In the genomic region with DNA sequence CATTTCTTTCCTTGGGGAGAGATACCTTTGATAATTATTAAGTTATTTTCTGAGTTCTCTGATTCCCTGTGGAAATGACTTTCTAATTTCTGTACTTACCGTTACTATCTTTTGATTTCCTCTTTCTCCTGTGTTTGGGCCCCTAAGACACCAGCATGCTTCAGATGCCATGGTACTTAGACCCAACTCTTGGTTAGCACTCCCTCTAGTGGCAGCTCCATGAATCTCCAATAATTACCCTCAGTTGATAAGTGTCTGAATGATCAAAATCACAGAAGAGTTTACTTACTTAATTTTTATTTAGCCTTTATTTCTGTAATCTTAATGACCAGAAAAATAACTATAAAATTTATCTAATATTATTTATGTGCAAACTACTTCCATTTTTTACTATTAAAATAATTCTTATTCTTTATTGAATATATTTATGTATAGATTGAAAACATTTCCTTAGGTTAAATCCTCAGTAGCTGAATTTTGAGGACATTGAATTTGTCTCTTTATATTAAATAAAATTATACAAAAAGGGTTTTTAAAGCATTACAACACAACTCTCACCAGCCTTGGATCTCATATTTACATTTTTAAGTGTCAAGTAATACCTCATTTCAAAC, we compare ENCODE assay signal across 8 cellular contexts.
DNase-seq lines count a peak whose midpoint lies in the region; ATAC-seq, FAIRE-seq and TF ChIP-seq lines count a peak whose summit lies in the region.

No MANE protein-coding gene starts in this region.

- H3K4me3 ChIP-seq in BJ (ENCODE audit: low read depth, low read length) (no peak overlapping the region), fibroblast of mammary gland (ENCODE audit: control insufficient read depth, low read depth, low read length) (no peak overlapping the region), osteoblast (ENCODE audit: insufficient read depth, low read length) (no peak overlapping the region)

- TF ChIP-seq CTCF in BJ (IDR thresholded peaks at IDR 0.05; ENCODE audit: insufficient read depth, low read depth, low read length) (peak; percentile 70), fibroblast of mammary gland (conservative IDR thresholded peaks at IDR 0.05; ENCODE audit: control insufficient read depth, insufficient read depth, low read depth, low read length) (peak; percentile 68), osteoblast (IDR thresholded peaks at IDR 0.05; ENCODE audit: extremely low read depth, low read depth, low read length) (peak; percentile 92)

- H2AFZ ChIP-seq in osteoblast (ENCODE audit: low read length), result no peak overlapping the region

- H3K9me3 ChIP-seq in osteoblast (ENCODE audit: low read depth, low read length), result no peaks in the 10 kb centered on the region

- POLR2A ChIA-PET in BJ (lab: Charles Lee), result no interaction called here

- no peaks in the 10 kb centered on the region for H3K79me2 ChIP-seq in osteoblast (ENCODE audit: insufficient read depth, low read length)

- no peak for TF ChIP-seq POLR2A in GM12891 (IDR thresholded peaks at IDR 0.05; ENCODE audit: low read depth, low read length)

- H3K4me1 ChIP-seq in osteoblast (ENCODE audit: insufficient read depth, low read length), result no peaks in the 10 kb centered on the region

- H3K36me3 ChIP-seq in BJ (ENCODE audit: control insufficient read depth, insufficient read depth, low read length) (no peaks in the 10 kb centered on the region), osteoblast (ENCODE audit: insufficient read depth, low read length) (no peaks in the 10 kb centered on the region)

- no peak for FAIRE-seq in GM12891 (lab: Jason Lieb, UNC)

- no peaks in the 10 kb centered on the region for H4K20me1 ChIP-seq in osteoblast (ENCODE audit: insufficient read depth, low read length)

- H3K4me2 ChIP-seq in osteoblast (ENCODE audit: insufficient read depth, low read length), result no peak overlapping the region

- CTCF ChIA-PET in BJ (lab: Yijun Ruan, JAX), result interaction anchor here (0.7 to 3.2 kb wide), 11 partner anchors 18 to 459 kb away, joined by 3 to 11 read pairs (median 3); no protein-coding TSS in a partner anchor

- H3K27me3 ChIP-seq in BJ (ENCODE audit: control insufficient read depth, insufficient read depth, low read length) (no peaks in the 10 kb centered on the region), osteoblast (ENCODE audit: insufficient read depth, low read length) (peaks cover 5% of the 10 kb centered on the region)

- peak; percentile 93 for ATAC-seq in HG02623 (IDR thresholded peaks at IDR 0.05; ENCODE audit: unreplicated experiment)

- H3K27ac ChIP-seq in osteoblast (ENCODE audit: low read depth, low read length), result no peak overlapping the region

- DNase-seq in BJ (ENCODE audit: low read depth) (no peak), GM12891 (ENCODE audit: insufficient read length, low spot score) (peak; percentile 28), NAMALWA (ENCODE audit: low spot score) (peak; percentile 67), SW480 (ENCODE audit: low spot score) (peak; percentile 49), fibroblast of mammary gland (ENCODE audit: low read depth) (peak; percentile 47), osteoblast (ENCODE audit: insufficient read length, low spot score, missing footprints) (peak; percentile 49), islet precursor cell (no peak)

TF ChIP-seq in GM12891, 5 proteins besides CTCF, POLR2A, EP300 and RAD21:
- TF ChIP-seq PAX5 (IDR thresholded peaks at IDR 0.05; ENCODE audit: insufficient read depth, low read length, severe bottlenecking), result no peak
- TF ChIP-seq POLR2AphosphoS5 (IDR thresholded peaks at IDR 0.05; ENCODE audit: low read depth, low read length), result no peak
- TF ChIP-seq SPI1 (IDR thresholded peaks at IDR 0.05; ENCODE audit: low read depth, low read length), result no peak
- no peak for TF ChIP-seq POU2F2 (IDR thresholded peaks at IDR 0.05; ENCODE audit: low read depth, low read length)
- TF ChIP-seq TAF1 (IDR thresholded peaks at IDR 0.05; ENCODE audit: low read depth, low read length), result no peak

Comparison
In these comparisons a context has a peak if more than half of its experiments do, and no peak if none do; other contexts are left out.
1. DNase-seq: peak in GM12891 (single experiment), NAMALWA (single experiment), SW480 (single experiment), fibroblast of mammary gland (single experiment) and osteoblast (single experiment); none in BJ (single experiment) and islet precursor cell (single experiment).
2. Peak in every context shown above with its lines, with median percentiles within 50 percentile points of each other: CTCF ChIP-seq.